In genomic region chr13:23159587-23160240, GRCh38 we compare ENCODE assay signal across 1 cellular context.
TF ChIP-seq lines count a peak whose summit lies in the region.

No MANE protein-coding gene starts in this region.

TF ChIP-seq in endothelial cell of umbilical vein, 7 proteins besides CTCF, POLR2A, EP300 and RAD21:
- TF ChIP-seq MYC (IDR thresholded peaks at IDR 0.05; ENCODE audit: low read depth, low read length), result no peak
TF ChIP-seq in endothelial cell of umbilical vein: peak in this region for 0.
